In genomic region chr5:160278356-160278755, GRCh38 we compare ENCODE assay signal across 21 cellular contexts. TPM values are rescaled to one million over a fixed set of nuclear protein-coding genes. Genes with fewer than 3 reads are reported as not detected.
"Had no signal": no experiment of that assay in that cellular context is flagged by ENCODE, and none has a peak within 500 bp of the region (broad histone marks: within the 10 kb centered on the region; RNA-seq: fewer than 3 reads in every experiment).

No MANE protein-coding gene starts in this region.

- H3K4me1 ChIP-seq: colonic mucosa, esophagus muscularis mucosa, right lobe of liver had no signal

- H3K4me3 ChIP-seq: cardiac muscle cell, colonic mucosa, esophagus muscularis mucosa, right lobe of liver, smooth muscle cell, upper lobe of right lung had no signal

- H3K36me3 ChIP-seq: colonic mucosa, right lobe of liver, upper lobe of right lung had no signal

- ATAC-seq: right lobe of liver; stimulated activated naive CD8-positive, alpha-beta T cell treated with anti-CD3 and anti-CD28 coated beads, Interleukin-15, amount 100 ng/mL, for 72 hours; upper lobe of right lung had no signal

- FAIRE-seq: astrocyte, kidney had no signal

- H3K27me3 ChIP-seq: cardiac muscle cell, colonic mucosa, esophagus muscularis mucosa, right lobe of liver, upper lobe of right lung had no signal

- H3K27ac ChIP-seq: cardiac muscle cell, colonic mucosa, esophagus muscularis mucosa, right lobe of liver, upper lobe of right lung had no signal

- H3K9me3 ChIP-seq: colonic mucosa, esophagus muscularis mucosa, right lobe of liver, upper lobe of right lung had no signal

- H3K4me2 ChIP-seq: smooth muscle cell had no signal

- DNase-seq: activated CD4-positive, alpha-beta memory T cell treated with anti-CD3 and anti-CD28 coated beads, Interleukin-2, amount 10 ng/mL, durations not matched to agents 7 days and 5 days; activated effector memory CD4-positive, alpha-beta T cell treated with Interleukin-2 at 50 U/mL for 16 hours; activated naive CD4-positive, alpha-beta T cell treated with anti-CD3 and anti-CD28 coated beads, Interleukin-2, amount 50 U/mL, for 16 hours; activated T-cell treated with anti-CD3 and anti-CD28 coated beads, Interleukin-2, amount 50 U/mL, for 24 hours; colonic mucosa; hippocampal formation; kidney; mesenchymal stem cell; right lobe of liver; stimulated activated naive CD8-positive, alpha-beta T cell treated with anti-CD3 and anti-CD28 coated beads, Interleukin-15, amount 100 ng/mL, for 72 hours; T1000; upper lobe of right lung had no signal

RNA-seq across cellular contexts. Expression of gene CCNJL, which starts 34.0 kb away (rescaled TPM):
- total RNA-seq: activated CD4-positive, alpha-beta memory T cell treated with anti-CD3 and anti-CD28 coated beads, Interleukin-2, amount 10 ng/mL, durations not matched to agents 7 days and 5 days had no signal

RNA-seq across cellular contexts. Expression of gene FABP6, which starts 49.0 kb away (rescaled TPM):
- total RNA-seq: activated CD4-positive, alpha-beta memory T cell treated with anti-CD3 and anti-CD28 coated beads, Interleukin-2, amount 10 ng/mL, durations not matched to agents 7 days and 5 days; astrocyte; cardiac muscle cell; colonic mucosa; esophagus muscularis mucosa; fibroblast of villous mesenchyme; kidney; liver; osteocyte; pulmonary artery endothelial cell; right lobe of liver; smooth muscle cell; upper lobe of right lung had no signal
- polyA plus RNA-seq: adipose tissue, liver had no signal
